In genomic region chr17:75013077-75013391, GRCh38 we compare ENCODE assay signal across 7 cellular contexts. TPM values are rescaled to one million over a fixed set of nuclear protein-coding genes. Genes with fewer than 3 reads are reported as not detected.
A peak's percentile ranks its signal among the peaks of the same experiment; 100 is the strongest.
DNase-seq lines count a peak whose midpoint lies in the region; TF ChIP-seq lines count a peak whose summit lies in the region.

No MANE protein-coding gene starts in this region.

- peak overlapping the region; percentile 95 for H3K4me3 Mint-ChIP-seq in activated T-helper 2 cell treated with anti-CD3 and anti-CD28 coated beads, Interferon-gamma antibody, Interleukin-2, Interleukin-4, amounts not matched to agents 10 μg/mL and 5 μg/mL and 100 μg/mL, durations not matched to agents 14 hours and 24 hours and 36 hours (ENCODE audit: low read depth)
- peak overlapping the region; percentile 91 to 96 (median 93) for H3K4me3 Mint-ChIP-seq in immature natural killer cell

- no peaks in the 10 kb centered on the region for H3K27me3 Mint-ChIP-seq in activated T-helper 2 cell treated with anti-CD3 and anti-CD28 coated beads, Interferon-gamma antibody, Interleukin-2, Interleukin-4, amounts not matched to agents 10 μg/mL and 5 μg/mL and 100 μg/mL, durations not matched to agents 14 hours and 24 hours and 36 hours (ENCODE audit: low read depth)
- H3K27me3 Mint-ChIP-seq in immature natural killer cell (ENCODE audit: low read depth in 3 of 3) = no peaks in the 10 kb centered on the region

- H3K9me3 ChIP-seq in HUES6 (ENCODE audit: control insufficient read depth, insufficient read depth, low read depth, low read length) (no peaks in the 10 kb centered on the region), subcutaneous abdominal adipose tissue (ENCODE audit: control insufficient read depth in 5 of 5, low read length in 5 of 5) (no peaks in the 10 kb centered on the region)

- intact Hi-C loops in activated T-helper 2 cell treated with anti-CD3 and anti-CD28 coated beads, Interferon-gamma antibody, Interleukin-2, Interleukin-4, amounts not matched to agents 10 μg/mL and 5 μg/mL and 100 μg/mL, durations not matched to agents 14 hours and 24 hours and 36 hours (cut with micrococcal nuclease) = loop anchor here (2.0 kb wide), 3 partner anchors 20 to 52 kb away; no protein-coding TSS in a partner anchor

- peak overlapping the region; percentile 86 for H3K27ac Mint-ChIP-seq in activated T-helper 2 cell treated with anti-CD3 and anti-CD28 coated beads, Interferon-gamma antibody, Interleukin-2, Interleukin-4, amounts not matched to agents 10 μg/mL and 5 μg/mL and 100 μg/mL, durations not matched to agents 14 hours and 24 hours and 36 hours
- H3K27ac Mint-ChIP-seq in immature natural killer cell = peak overlapping the region; percentile 89 to 95 (median 93)

- TF ChIP-seq CTCF in GM20000 (IDR thresholded peaks at IDR 0.05; ENCODE audit: extremely low read depth, missing control alignments) = no peak

- H3K27ac ChIP-seq in HUES6 (ENCODE audit: low read depth, low read length) = peak overlapping the region; percentile 86
- H3K27ac ChIP-seq in subcutaneous abdominal adipose tissue (ENCODE audit: low read depth, low read length) = peak overlapping the region; percentile 85

- peaks cover 24% of the 10 kb centered on the region for H3K36me3 Mint-ChIP-seq in activated T-helper 2 cell treated with anti-CD3 and anti-CD28 coated beads, Interferon-gamma antibody, Interleukin-2, Interleukin-4, amounts not matched to agents 10 μg/mL and 5 μg/mL and 100 μg/mL, durations not matched to agents 14 hours and 24 hours and 36 hours (ENCODE audit: low read depth)
- H3K36me3 Mint-ChIP-seq in immature natural killer cell = peaks cover 4 to 12% (median 8%) of the 10 kb centered on the region in 3 donors

- H3K4me1 Mint-ChIP-seq in activated T-helper 2 cell treated with anti-CD3 and anti-CD28 coated beads, Interferon-gamma antibody, Interleukin-2, Interleukin-4, amounts not matched to agents 10 μg/mL and 5 μg/mL and 100 μg/mL, durations not matched to agents 14 hours and 24 hours and 36 hours (ENCODE audit: low read depth) = peaks cover 22% of the 10 kb centered on the region
- peaks cover 26 to 35% of the 10 kb centered on the region in 2 donors for H3K4me1 Mint-ChIP-seq in immature natural killer cell

- H3K9me3 Mint-ChIP-seq in activated T-helper 2 cell treated with anti-CD3 and anti-CD28 coated beads, Interferon-gamma antibody, Interleukin-2, Interleukin-4, amounts not matched to agents 10 μg/mL and 5 μg/mL and 100 μg/mL, durations not matched to agents 14 hours and 24 hours and 36 hours = no peaks in the 10 kb centered on the region
- H3K9me3 Mint-ChIP-seq in immature natural killer cell = no peaks in the 10 kb centered on the region

- H3K27me3 ChIP-seq in HUES6 (ENCODE audit: control insufficient read depth, insufficient read depth, low read length) (no peaks in the 10 kb centered on the region), subcutaneous abdominal adipose tissue (ENCODE audit: control insufficient read depth in 5 of 5, insufficient read depth in 4 of 5, low read length in 5 of 5) (no peaks in the 10 kb centered on the region)

- H3K4me3 ChIP-seq in HUES6 (ENCODE audit: low read depth, low read length) (peak overlapping the region; percentile 90), subcutaneous abdominal adipose tissue (ENCODE audit: low read depth in 1 of 5, low read length in 5 of 5) (peak overlapping the region; percentile 77 to 97 (median 95))

- H3K4me1 ChIP-seq in HUES6 (ENCODE audit: control insufficient read depth, insufficient read depth, low read length) (peaks cover 15% of the 10 kb centered on the region), subcutaneous abdominal adipose tissue (ENCODE audit: control insufficient read depth in 5 of 5, insufficient read depth in 5 of 5, low read length in 5 of 5) (peaks cover 8 to 28% (median 27%) of the 10 kb centered on the region in 5 donors)

- H3K9ac ChIP-seq in HUES6 (ENCODE audit: low read length) (peak overlapping the region; percentile 98), subcutaneous abdominal adipose tissue (ENCODE audit: low read length in 5 of 5) (peak overlapping the region; percentile 73 to 97 (median 89))

- H3K36me3 ChIP-seq in HUES6 (ENCODE audit: control insufficient read depth, insufficient read depth, low read length) (peaks cover 11% of the 10 kb centered on the region; the same call in 1 of the 2 replicates), subcutaneous abdominal adipose tissue (ENCODE audit: control insufficient read depth in 5 of 5, insufficient read depth in 5 of 5, low read length in 5 of 5) (peaks cover 0 to 9% (median 6%) of the 10 kb centered on the region in 5 donors)

- no peak for DNase-seq in activated T-helper 2 cell treated with anti-CD3 and anti-CD28 coated beads, Interferon-gamma antibody, Interleukin-2, Interleukin-4, amounts not matched to agents 10 μg/mL and 5 μg/mL and 100 μg/mL, durations not matched to agents 14 hours and 24 hours and 36 hours (ENCODE audit: low spot score)
- DNase-seq in immature natural killer cell (no peak), GM20000 (ENCODE audit: low spot score) (no peak), OCI-M1 (lab: John Stamatoyannopoulos, UW) (no peak), NCI-H1092 treated with DMSO at 0.1 percent for 48 hours (lab: John Stamatoyannopoulos, UW) (no peak)

RNA-seq across cellular contexts. Expression of gene MRPL58, which starts 0.6 kb away (rescaled TPM):
- 65.4 and 68.1 TPM in 2 replicates for total RNA-seq in activated T-helper 2 cell treated with anti-CD3 and anti-CD28 coated beads, Interferon-gamma antibody, Interleukin-2, Interleukin-4, amounts not matched to agents 10 μg/mL and 5 μg/mL and 100 μg/mL, durations not matched to agents 14 hours and 24 hours and 36 hours
- polyA plus RNA-seq in immature natural killer cell = 10 to 100 TPM; 32.4 to 52.3 (median 47.1) TPM

RNA-seq across cellular contexts. Expression of gene CDR2L, which starts 25.6 kb away (rescaled TPM):
- total RNA-seq in activated T-helper 2 cell treated with anti-CD3 and anti-CD28 coated beads, Interferon-gamma antibody, Interleukin-2, Interleukin-4, amounts not matched to agents 10 μg/mL and 5 μg/mL and 100 μg/mL, durations not matched to agents 14 hours and 24 hours and 36 hours = 2.3 and 2.4 TPM in 2 replicates
- not detected for polyA plus RNA-seq in immature natural killer cell

RNA-seq across cellular contexts. Expression of gene ATP5PD, which starts 33.7 kb away (rescaled TPM):
- 166 and 170 TPM in 2 replicates for total RNA-seq in activated T-helper 2 cell treated with anti-CD3 and anti-CD28 coated beads, Interferon-gamma antibody, Interleukin-2, Interleukin-4, amounts not matched to agents 10 μg/mL and 5 μg/mL and 100 μg/mL, durations not matched to agents 14 hours and 24 hours and 36 hours
- 100 to 1,000 TPM; 257 to 366 (median 261) TPM for polyA plus RNA-seq in immature natural killer cell

RNA-seq across cellular contexts. Expression of gene KCTD2, which starts 34.0 kb away (rescaled TPM):
- 18.0 and 20.7 TPM in 2 replicates for total RNA-seq in activated T-helper 2 cell treated with anti-CD3 and anti-CD28 coated beads, Interferon-gamma antibody, Interleukin-2, Interleukin-4, amounts not matched to agents 10 μg/mL and 5 μg/mL and 100 μg/mL, durations not matched to agents 14 hours and 24 hours and 36 hours
- 1 to 10 TPM; 2.3 to 6.0 (median 4.4) TPM for polyA plus RNA-seq in immature natural killer cell

RNA-seq across cellular contexts. Expression of gene HID1, which starts 40.5 kb away (rescaled TPM):
- 0.07 and 0.37 TPM in 2 replicates for total RNA-seq in activated T-helper 2 cell treated with anti-CD3 and anti-CD28 coated beads, Interferon-gamma antibody, Interleukin-2, Interleukin-4, amounts not matched to agents 10 μg/mL and 5 μg/mL and 100 μg/mL, durations not matched to agents 14 hours and 24 hours and 36 hours
- under 1 TPM in 2 of 3 donors, not detected in 1; 0.34 to 0.94 TPM for polyA plus RNA-seq in immature natural killer cell
